8 cellular contexts compared by ENCODE assay signal in genomic region chr9:86282077-86282978, GRCh38. TPM values are rescaled to one million over a fixed set of nuclear protein-coding genes. Genes with fewer than 3 reads are reported as not detected.
DNase-seq lines count a peak whose midpoint lies in the region; ATAC-seq, FAIRE-seq and TF ChIP-seq lines count a peak whose summit lies in the region.

TSS of gene ISCA1 (minus strand) at chr9:86282538. CDS start at chr9:86282458, 80 bp downstream.

- DNase-seq in GM18507 (ENCODE audit: extremely low spot score, insufficient read length, low read depth): peak; percentile 82
- peak; percentile 4 for DNase-seq in NCI-H187 treated with DMSO at 0.1 percent for 48 hours (lab: John Stamatoyannopoulos, UW)
- peak; percentile 93 for DNase-seq in T-helper 2 cell treated with Interferon-gamma antibody and Interleukin-4, amounts not matched to agents 5 μg/mL and 100 μg/mL, for 36 hours (ENCODE audit: low spot score)
- peak; percentile 94 to 98 for DNase-seq in ascending aorta (ENCODE audit: low spot score in 2 of 2)
- peak; percentile 98 to 99 (median 99) for DNase-seq in right cardiac atrium
- DNase-seq in vagina (ENCODE audit: extremely low spot score in 2 of 2): peak in 1 of 2 donors; percentile 95

- no peaks in the 10 kb centered on the region for H3K27me3 Mint-ChIP-seq in T-helper 2 cell treated with Interferon-gamma antibody and Interleukin-4, amounts not matched to agents 5 μg/mL and 100 μg/mL, for 36 hours (ENCODE audit: low read depth)

- H3K4me3 ChIP-seq in ascending aorta: peak within 1 kb of the TSS; percentile 68 to 81
- H3K4me3 ChIP-seq in right cardiac atrium (ENCODE audit: low read length): peak within 1 kb of the TSS; percentile 68
- peak within 1 kb of the TSS; percentile 100 for H3K4me3 ChIP-seq in rectal smooth muscle tissue (ENCODE audit: low read length)
- H3K4me3 ChIP-seq in vagina: peak within 1 kb of the TSS; percentile 75 to 88

- WGBS in right cardiac atrium: under 1% methylated on average over 101 of the region's 101 CpGs

- H3K9ac ChIP-seq in rectal smooth muscle tissue (ENCODE audit: low read length): peak within 1 kb of the TSS; percentile 80

- no peaks in the 10 kb centered on the region for H3K36me3 ChIP-seq in ascending aorta
- peaks cover 3% of the 10 kb centered on the region for H3K36me3 ChIP-seq in rectal smooth muscle tissue (ENCODE audit: control insufficient read depth, insufficient read depth, low read length)
- no peaks in the 10 kb centered on the region for H3K36me3 ChIP-seq in vagina

- peaks cover 18% of the 10 kb centered on the region for H3K36me3 Mint-ChIP-seq in T-helper 2 cell treated with Interferon-gamma antibody and Interleukin-4, amounts not matched to agents 5 μg/mL and 100 μg/mL, for 36 hours (ENCODE audit: low read depth)

- H3K9me3 ChIP-seq in ascending aorta: no peaks in the 10 kb centered on the region
- no peaks in the 10 kb centered on the region for H3K9me3 ChIP-seq in right cardiac atrium (ENCODE audit: control insufficient read depth, low read length)
- H3K9me3 ChIP-seq in vagina: no peaks in the 10 kb centered on the region

- H3K27me3 ChIP-seq in ascending aorta: no peaks in the 10 kb centered on the region
- no peaks in the 10 kb centered on the region for H3K27me3 ChIP-seq in right cardiac atrium (ENCODE audit: control insufficient read depth, insufficient read depth)
- H3K27me3 ChIP-seq in rectal smooth muscle tissue (ENCODE audit: control insufficient read depth, insufficient read depth, low read length): no peaks in the 10 kb centered on the region
- no peaks in the 10 kb centered on the region for H3K27me3 ChIP-seq in vagina

- FAIRE-seq in GM18507 (lab: Jason Lieb, UNC): peak; percentile 62

- H3K27ac ChIP-seq in ascending aorta (peak within 1 kb of the TSS; percentile 91 to 98), right cardiac atrium (ENCODE audit: low read length) (peak within 1 kb of the TSS; percentile 89), rectal smooth muscle tissue (ENCODE audit: low read depth, low read length) (peak within 1 kb of the TSS; percentile 93), vagina (peak within 1 kb of the TSS; percentile 97)

- H3K4me1 ChIP-seq in ascending aorta (peaks cover 0 to 15% of the 10 kb centered on the region in 2 donors), right cardiac atrium (ENCODE audit: control insufficient read depth, insufficient read depth, low read length) (peaks cover 13% of the 10 kb centered on the region), rectal smooth muscle tissue (ENCODE audit: control insufficient read depth, insufficient read depth, low read length) (peaks cover 15% of the 10 kb centered on the region), vagina (peaks cover 40% of the 10 kb centered on the region)

- H3K9me3 Mint-ChIP-seq in T-helper 2 cell treated with Interferon-gamma antibody and Interleukin-4, amounts not matched to agents 5 μg/mL and 100 μg/mL, for 36 hours: no peaks in the 10 kb centered on the region

- TF ChIP-seq CTCF in ascending aorta (IDR thresholded peaks at IDR 0.05): no peak
- TF ChIP-seq CTCF in vagina (IDR thresholded peaks at IDR 0.05): no peak

- peak within 1 kb of the TSS; percentile 98 for H3K27ac Mint-ChIP-seq in T-helper 2 cell treated with Interferon-gamma antibody and Interleukin-4, amounts not matched to agents 5 μg/mL and 100 μg/mL, for 36 hours

- peaks cover 35% of the 10 kb centered on the region for H3K4me1 Mint-ChIP-seq in T-helper 2 cell treated with Interferon-gamma antibody and Interleukin-4, amounts not matched to agents 5 μg/mL and 100 μg/mL, for 36 hours (ENCODE audit: low read depth)

- peak within 1 kb of the TSS; percentile 89 for H3K4me3 Mint-ChIP-seq in T-helper 2 cell treated with Interferon-gamma antibody and Interleukin-4, amounts not matched to agents 5 μg/mL and 100 μg/mL, for 36 hours

- ATAC-seq in HG02970 (IDR thresholded peaks at IDR 0.05; ENCODE audit: low FRiP score, unreplicated experiment) (peak; percentile 83), right cardiac atrium (peak; percentile 97 to 98)

- TF ChIP-seq POLR2A in vagina (IDR thresholded peaks at IDR 0.05): peak; percentile 19 to 85

- intact Hi-C loops in ascending aorta (cut with DNase I) (loop anchor here (1.0 to 5.0 kb wide), 5 partner anchors 72 to 1430 kb away; partner anchors contain the start of genes AGTPBP1, NAA35 and TUT7), right cardiac atrium (cut with DNase I) (no loop called here), vagina (cut with DNase I) (no loop called here)

RNA-seq across cellular contexts. Expression of gene ISCA1, which starts in this region (rescaled TPM):
- 20.6 TPM for total RNA-seq in ascending aorta
- 10 to 100 TPM; 60.1 to 67.1 (median 62.2) TPM for total RNA-seq in right cardiac atrium
- 80.8 TPM for polyA plus RNA-seq in right cardiac atrium
- total RNA-seq in vagina: 20.4 TPM
